15 cellular contexts compared by ENCODE assay signal in genomic region chr20:56460459-56460858, GRCh38. TPM values are rescaled to one million over a fixed set of nuclear protein-coding genes. Genes with fewer than 3 reads are reported as not detected.
DNase-seq lines count a peak whose midpoint lies in the region; ATAC-seq and TF ChIP-seq lines count a peak whose summit lies in the region.
"Had no signal": no experiment of that assay in that cellular context is flagged by ENCODE, and none has a peak within 500 bp of the region (broad histone marks: within the 10 kb centered on the region; RNA-seq: fewer than 3 reads in every experiment).

No MANE protein-coding gene starts in this region.

- peaks cover 17 to 18% of the 10 kb centered on the region in 2 experiments for H3K4me1 ChIP-seq in neutrophil (ENCODE audit: control insufficient read depth in 1 of 2, insufficient read depth in 1 of 2, low read depth in 1 of 2, low read length in 1 of 2)
- H3K4me1 ChIP-seq: foreskin keratinocyte, right lobe of liver, vagina had no signal

- peak; percentile 34 for DNase-seq in activated CD4-positive, alpha-beta T cell treated with anti-CD3 and anti-CD28 coated beads, Interleukin-2, amount 50 U/mL, for 1 hour
- DNase-seq in activated CD4-positive, alpha-beta T cell treated with anti-CD3 and anti-CD28 coated beads, Interleukin-2, amount 50 U/mL, for 4 hours: no peak
- DNase-seq in T-helper 17 cell: peak; percentile 17 to 61 (median 24)
- DNase-seq in activated naive CD8-positive, alpha-beta T cell treated with anti-CD3 and anti-CD28 coated beads for 36 hours: no peak
- no peak for DNase-seq in 8988T
- DNase-seq in foreskin melanocyte: no peak
- DNase-seq in hypothalamus (lab: John Stamatoyannopoulos, UW): no peak
- DNase-seq: foreskin keratinocyte; mammary epithelial cell; NCI-H2081; NCI-H774; right lobe of liver; stimulated activated CD4-positive, alpha-beta T cell treated with anti-CD3 and anti-CD28 coated beads, Interleukin-4, amount 100 ng/mL, for 1 hour had no signal

- peaks cover 30% of the 10 kb centered on the region for H3K4me1 Mint-ChIP-seq in T-helper 17 cell
- H3K4me1 Mint-ChIP-seq in activated naive CD8-positive, alpha-beta T cell treated with anti-CD3 and anti-CD28 coated beads for 36 hours: peaks cover 26% of the 10 kb centered on the region

- H3K9me3 Mint-ChIP-seq in activated naive CD8-positive, alpha-beta T cell treated with anti-CD3 and anti-CD28 coated beads for 36 hours: no peaks in the 10 kb centered on the region

- H3K27me3 ChIP-seq in neutrophil: no peaks in the 10 kb centered on the region
- H3K27me3 ChIP-seq: right lobe of liver, vagina had no signal

- H3K9me3 ChIP-seq in T-helper 17 cell (ENCODE audit: control insufficient read depth, low read length, poor library complexity, severe bottlenecking): no peaks in the 10 kb centered on the region
- H3K9me3 ChIP-seq in neutrophil: no peaks in the 10 kb centered on the region
- H3K9me3 ChIP-seq: right lobe of liver, vagina had no signal

- ATAC-seq in T-helper 17 cell: peak; percentile 98
- ATAC-seq: foreskin keratinocyte had no signal

- no peaks in the 10 kb centered on the region for H3K36me3 Mint-ChIP-seq in T-helper 17 cell (ENCODE audit: low read depth)
- H3K36me3 Mint-ChIP-seq in activated naive CD8-positive, alpha-beta T cell treated with anti-CD3 and anti-CD28 coated beads for 36 hours: peaks cover 8% of the 10 kb centered on the region

- H3K36me3 ChIP-seq in neutrophil: peaks cover 56% of the 10 kb centered on the region
- H3K36me3 ChIP-seq: vagina had no signal

- no peak overlapping the region for H3K4me3 ChIP-seq in neutrophil (ENCODE audit: low read depth in 1 of 2, low read length in 1 of 2)
- H3K4me3 ChIP-seq: right lobe of liver, vagina had no signal

- H3K27me3 Mint-ChIP-seq in T-helper 17 cell: no peaks in the 10 kb centered on the region
- no peaks in the 10 kb centered on the region for H3K27me3 Mint-ChIP-seq in activated naive CD8-positive, alpha-beta T cell treated with anti-CD3 and anti-CD28 coated beads for 36 hours

- TF ChIP-seq CTCF in neutrophil (IDR thresholded peaks at IDR 0.05): no peak

- peak overlapping the region; percentile 93 for H3K27ac Mint-ChIP-seq in T-helper 17 cell
- H3K27ac Mint-ChIP-seq in activated naive CD8-positive, alpha-beta T cell treated with anti-CD3 and anti-CD28 coated beads for 36 hours: peak overlapping the region; percentile 69

- peak overlapping the region; percentile 29 for H3K27ac ChIP-seq in neutrophil
- H3K27ac ChIP-seq: foreskin keratinocyte, right lobe of liver, vagina had no signal

- H3K4me3 Mint-ChIP-seq in T-helper 17 cell: no peak overlapping the region
- H3K4me3 Mint-ChIP-seq in activated naive CD8-positive, alpha-beta T cell treated with anti-CD3 and anti-CD28 coated beads for 36 hours: no peak overlapping the region

RNA-seq across cellular contexts. Expression of gene RTF2, which starts 8.0 kb away (rescaled TPM):
- 10 to 100 TPM; 62.3 to 62.6 TPM for total RNA-seq in T-helper 17 cell
- 10 to 100 TPM; 70.3 to 76.3 TPM for total RNA-seq in activated naive CD8-positive, alpha-beta T cell treated with anti-CD3 and anti-CD28 coated beads for 36 hours

RNA-seq across cellular contexts. Expression of gene CASS4, which starts 48.4 kb away (rescaled TPM):
- 10 to 100 TPM in 1 of 2 donors, 1 to 10 TPM in 1; 7.1 to 18.6 TPM for total RNA-seq in T-helper 17 cell
- 1 to 10 TPM; 3.0 to 3.4 TPM for total RNA-seq in activated naive CD8-positive, alpha-beta T cell treated with anti-CD3 and anti-CD28 coated beads for 36 hours
- total RNA-seq: foreskin keratinocyte had no signal

Comparison
In these comparisons a context has a peak if more than half of its experiments do, and no peak if none do; other contexts are left out.
1. DNase-seq: peak in activated CD4-positive, alpha-beta T cell treated with anti-CD3 and anti-CD28 coated beads, Interleukin-2, amount 50 U/mL, for 1 hour (single experiment) and T-helper 17 cell (3 of 3); none in activated CD4-positive, alpha-beta T cell treated with anti-CD3 and anti-CD28 coated beads, Interleukin-2, amount 50 U/mL, for 4 hours (0 of 2), activated naive CD8-positive, alpha-beta T cell treated with anti-CD3 and anti-CD28 coated beads for 36 hours (single experiment), 8988T (single experiment), foreskin melanocyte (single experiment) and hypothalamus (0 of 51).